ENCODE assay signal across 8 cellular contexts in the genomic region with DNA sequence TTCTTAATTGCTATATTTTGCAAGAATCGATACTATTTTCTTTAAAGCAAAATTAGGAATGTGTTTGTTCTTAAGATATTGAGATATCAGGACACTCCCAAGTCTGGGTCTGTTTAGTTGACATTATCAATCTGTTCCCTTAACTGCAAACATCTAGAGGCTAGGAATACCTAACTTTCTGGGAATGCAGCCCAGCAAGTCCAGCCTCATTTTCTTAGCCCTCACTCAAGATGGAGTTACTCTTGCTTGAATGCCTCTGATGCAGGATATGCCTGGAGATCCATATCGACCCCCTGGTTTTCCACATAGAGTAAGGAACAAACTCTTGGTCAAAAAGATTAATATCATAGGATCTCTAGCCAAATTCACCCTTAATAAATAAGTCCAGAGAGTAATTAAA.
"Had no signal": no experiment of that assay in that cellular context is flagged by ENCODE, and none has a peak within 500 bp of the region (broad histone marks: within the 10 kb centered on the region; RNA-seq: fewer than 3 reads in every experiment).

No MANE protein-coding gene starts in this region.

- H3K4me3 ChIP-seq: GM23248, GM23338, HAP-1 had no signal

- H3K36me3 ChIP-seq: HAP-1 had no signal

- H3K4me2 ChIP-seq: GM23338 had no signal

- H3K27ac ChIP-seq: GM23248 had no signal

- H2AFZ ChIP-seq: GM23248, GM23338 had no signal

- H3K9ac ChIP-seq: GM23248 had no signal

- H3K4me1 ChIP-seq: HAP-1 had no signal

- DNase-seq: GM23248, GOT3, H7, H9, HCEC 1CT, HFFc6 had no signal
